Comparison of ENCODE assay signal across 1 cellular context in genomic region chr15:75864213-75865059, GRCh38.
TF ChIP-seq lines count a peak whose summit lies in the region.

No MANE protein-coding gene starts in this region.

TF ChIP-seq in K562, 482 proteins besides CTCF, POLR2A, EP300 and RAD21 (continued from another document):
- no peak for TF ChIP-seq MGA (IDR thresholded peaks at IDR 0.05)
